23 cellular contexts compared by ENCODE assay signal in the genomic region with DNA sequence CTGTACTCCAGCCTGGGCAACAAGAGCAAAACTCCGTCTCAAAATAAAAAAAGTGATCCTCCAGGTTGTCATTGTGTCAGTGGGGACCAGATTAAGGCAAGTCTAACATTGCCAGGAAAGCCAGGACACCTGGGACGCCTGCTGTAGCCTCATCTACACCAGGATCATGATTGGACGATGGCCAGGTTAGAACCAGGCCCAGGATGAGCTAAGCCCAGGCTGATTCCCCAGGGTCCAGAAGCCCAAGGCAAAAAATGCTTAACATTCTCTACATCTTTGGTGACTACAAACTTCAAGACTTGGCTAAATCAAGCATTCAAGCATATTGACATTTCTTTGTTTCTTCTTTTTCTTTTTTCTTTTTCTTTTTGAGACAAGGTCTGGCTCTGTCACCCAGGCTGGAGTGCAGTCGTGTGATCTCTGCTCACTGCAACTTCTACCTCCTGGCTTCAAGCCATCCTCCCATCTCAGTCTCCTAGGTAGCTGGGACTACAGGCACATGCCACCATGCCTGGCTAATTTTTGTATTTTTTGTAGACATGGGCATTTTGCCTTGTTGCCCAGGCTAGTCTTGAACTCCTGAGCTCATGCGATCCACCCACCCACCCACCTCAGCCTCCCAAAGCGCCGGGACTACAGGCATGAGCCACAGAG. TPM values are rescaled to one million over a fixed set of nuclear protein-coding genes. Genes with fewer than 3 reads are reported as not detected.
A peak's percentile ranks its signal among the peaks of the same experiment; 100 is the strongest.
DNase-seq lines count a peak whose midpoint lies in the region; ATAC-seq and TF ChIP-seq lines count a peak whose summit lies in the region.
"Had no signal": no experiment of that assay in that cellular context is flagged by ENCODE, and none has a peak within 500 bp of the region (broad histone marks: within the 10 kb centered on the region; RNA-seq: fewer than 3 reads in every experiment).

No MANE protein-coding gene starts in this region.

- POLR2A ChIA-PET in AG04449 (lab: Yijun Ruan, JAX) = no interaction called here

- no peaks in the 10 kb centered on the region for H3K9me3 ChIP-seq in adipocyte (ENCODE audit: control insufficient read depth, low read length)
- H3K9me3 ChIP-seq: ascending aorta, Caco-2, SJSA1, vagina had no signal

- ATAC-seq in omental fat pad (ENCODE audit: low FRiP score) = no peak
- no peak for ATAC-seq in left colon
- no peak for ATAC-seq in HG03159 (IDR thresholded peaks at IDR 0.05; ENCODE audit: unreplicated experiment)
- ATAC-seq: activated CD4-positive, alpha-beta T cell treated with anti-CD3 and anti-CD28 coated beads for 36 hours; PC-3; right cardiac atrium had no signal

- H3K36me3 ChIP-seq in adipocyte (ENCODE audit: control insufficient read depth, insufficient read depth, low read length, severe bottlenecking) = no peaks in the 10 kb centered on the region
- H3K36me3 ChIP-seq: ascending aorta, neural progenitor cell, SJSA1, vagina had no signal

- TF ChIP-seq CTCF in AG04449 (IDR thresholded peaks at IDR 0.05; ENCODE audit: insufficient read depth, low read length, missing control alignments) (no peak), omental fat pad (IDR thresholded peaks at IDR 0.05) (no peak)

- H3K9ac ChIP-seq in adipocyte (ENCODE audit: low read length) = peak overlapping the region; percentile 20
- H3K9ac ChIP-seq: neural progenitor cell had no signal

- intact Hi-C loops in left colon (cut with DNase I, micrococcal nuclease) = no loop called here

- peaks cover 6% of the 10 kb centered on the region for H3K4me1 ChIP-seq in adipocyte (ENCODE audit: control insufficient read depth, insufficient read depth, low read length)
- H3K4me1 ChIP-seq: ascending aorta, Caco-2, SJSA1, vagina had no signal

- H3K4me3 ChIP-seq in AG04449 (ENCODE audit: low read depth, low read length) (no peak overlapping the region), adipocyte (ENCODE audit: low read length) (no peak overlapping the region)
- H3K4me3 ChIP-seq: ascending aorta, neural progenitor cell, SJSA1, vagina had no signal

- H3K27me3 ChIP-seq in adipocyte (replicated peaks; ENCODE audit: control insufficient read depth, insufficient read depth, low read length) = no peaks in the 10 kb centered on the region
- H3K27me3 ChIP-seq: ascending aorta, neural progenitor cell, SJSA1, vagina had no signal

- peak; percentile 41 for DNase-seq in AG04449 (ENCODE audit: low read depth, low spot score)
- DNase-seq in EL = peak; percentile 75
- DNase-seq in adipocyte (ENCODE audit: low read depth) = peak; percentile 63
- DNase-seq in kidney tubule cell (ENCODE audit: low spot score) = peak; percentile 53
- no peak for DNase-seq in omental fat pad (ENCODE audit: low spot score)
- DNase-seq in NCI-H1436 treated with DMSO at 0.1 percent for 48 hours (lab: John Stamatoyannopoulos, UW) = no peak
- no peak for DNase-seq in left colon
- DNase-seq: activated CD4-positive, alpha-beta T cell treated with anti-CD3 and anti-CD28 coated beads for 36 hours; activated gamma-delta T cell treated with Interleukin-2 at 50 U/mL for 16 hours; Caco-2; GOT3; immature natural killer cell; KG1; NCI-H1092 treated with DMSO at 0.1 percent for 48 hours; PC-3; right cardiac atrium; stimulated activated CD4-positive, alpha-beta T cell treated with anti-CD3 and anti-CD28 coated beads, Interleukin-1b, Interleukin-23, amount 100 ng/mL, for 48 hours; T-helper 9 cell had no signal

- CTCF ChIA-PET in AG04449 (lab: Yijun Ruan, JAX) = interaction anchor here (1.0 to 2.1 kb wide), 2 partner anchors 11 to 33 kb away, joined by 3 to 7 read pairs; no protein-coding TSS in a partner anchor

RNA-seq across cellular contexts. Expression of a gene that starts 12.7 kb away (rescaled TPM):
- total RNA-seq in omental fat pad = 10 to 100 TPM in 3 of 4 donors, 1 to 10 TPM in 1; 9.8 to 17.8 (median 14.2) TPM
- 10 to 100 TPM; 38.5 to 58.9 TPM for total RNA-seq in left colon

Comparison
In these comparisons a context has a peak if more than half of its experiments do, and no peak if none do; other contexts are left out.
1. DNase-seq: peak in AG04449 (single experiment), EL (single experiment), adipocyte (single experiment) and kidney tubule cell (single experiment); none in omental fat pad (single experiment), NCI-H1436 treated with DMSO at 0.1 percent for 48 hours (single experiment) and left colon (0 of 2).